In genomic region chr17:57259817-57260216, GRCh38 we compare ENCODE assay signal across 12 cellular contexts. TPM values are rescaled to one million over a fixed set of nuclear protein-coding genes. Genes with fewer than 3 reads are reported as not detected.
DNase-seq lines count a peak whose midpoint lies in the region; ATAC-seq and TF ChIP-seq lines count a peak whose summit lies in the region.
"Had no signal": no experiment of that assay in that cellular context is flagged by ENCODE, and none has a peak within 500 bp of the region (broad histone marks: within the 10 kb centered on the region; RNA-seq: fewer than 3 reads in every experiment).

No MANE protein-coding gene starts in this region.

- in situ Hi-C loops in GM23248 (cut with MboI): no loop called here

- 95% methylated on average over 4 of the region's 4 CpGs for WGBS in GM23248 (ENCODE audit: low coverage in 1 of 2, low lambda C conversion rate in 2 of 2, missing lambda C conversion rate in 2 of 2), 2 experiments

- H3K79me2 ChIP-seq in GM23248 (ENCODE audit: insufficient read depth): peaks cover 14% of the 10 kb centered on the region; the same call in 1 of the 2 replicates

- TF ChIP-seq CTCF in CD8-positive, alpha-beta T cell (IDR thresholded peaks at IDR 0.05): no peak

- peaks cover 68% of the 10 kb centered on the region for H3K36me3 Mint-ChIP-seq in CD8-positive, alpha-beta T cell
- peaks cover 61% of the 10 kb centered on the region for H3K36me3 Mint-ChIP-seq in activated T-helper 1 cell treated with anti-CD3 and anti-CD28 coated beads, Interleukin-12 subunit alpha, Interleukin-12 subunit beta, Interleukin-2, Interleukin-4 antibody, amounts not matched to agents 30 ng/mL and 10 ng/mL and 1 ng/mL, durations not matched to agents 14 hours and 24 hours and 36 hours (ENCODE audit: low read depth)
- H3K36me3 Mint-ChIP-seq in naive B cell: peaks cover 21 to 28% of the 10 kb centered on the region in 2 donors

- H3K9me3 Mint-ChIP-seq in CD8-positive, alpha-beta T cell: no peaks in the 10 kb centered on the region
- no peaks in the 10 kb centered on the region for H3K9me3 Mint-ChIP-seq in activated T-helper 1 cell treated with anti-CD3 and anti-CD28 coated beads, Interleukin-12 subunit alpha, Interleukin-12 subunit beta, Interleukin-2, Interleukin-4 antibody, amounts not matched to agents 30 ng/mL and 10 ng/mL and 1 ng/mL, durations not matched to agents 14 hours and 24 hours and 36 hours
- H3K9me3 Mint-ChIP-seq in naive B cell: no peaks in the 10 kb centered on the region

- intact Hi-C loops in CD8-positive, alpha-beta T cell (cut with DNase I, micrococcal nuclease): loop anchor here (5.0 to 10.0 kb wide), 13 partner anchors 37 to 1962 kb away; partner anchors contain the start of genes C17orf67 (in 2 of the 2), DGKE (in 2 of the 2), AKAP1 (in 1 of the 2) and COIL (in 1 of the 2)
- intact Hi-C loops in activated T-helper 1 cell treated with anti-CD3 and anti-CD28 coated beads, Interleukin-12 subunit alpha, Interleukin-12 subunit beta, Interleukin-2, Interleukin-4 antibody, amounts not matched to agents 30 ng/mL and 10 ng/mL and 1 ng/mL, durations not matched to agents 14 hours and 24 hours and 36 hours (cut with micrococcal nuclease): loop anchor here (5.0 to 10.0 kb wide), 3 partner anchors 37 to 423 kb away; no protein-coding TSS in a partner anchor

- H3K9ac ChIP-seq in HUES6 (ENCODE audit: low read length) (peak overlapping the region; percentile 10), GM23248 (no peak overlapping the region)

- peaks cover 70% of the 10 kb centered on the region for H3K4me1 Mint-ChIP-seq in CD8-positive, alpha-beta T cell (ENCODE audit: low read depth)
- H3K4me1 Mint-ChIP-seq in activated T-helper 1 cell treated with anti-CD3 and anti-CD28 coated beads, Interleukin-12 subunit alpha, Interleukin-12 subunit beta, Interleukin-2, Interleukin-4 antibody, amounts not matched to agents 30 ng/mL and 10 ng/mL and 1 ng/mL, durations not matched to agents 14 hours and 24 hours and 36 hours (ENCODE audit: low read depth): peaks cover 71% of the 10 kb centered on the region
- H3K4me1 Mint-ChIP-seq in naive B cell: peaks cover 52 to 65% (median 63%) of the 10 kb centered on the region in 3 donors

- POLR2A ChIA-PET in CD8-positive, alpha-beta T cell (lab: Charles Lee): interaction anchor here (0.5 to 0.7 kb wide), 3 partner anchors 11 to 711 kb away, joined by 3 read pairs; no protein-coding TSS in a partner anchor

- no peak for DNase-seq in CD8-positive, alpha-beta T cell
- DNase-seq in activated T-helper 1 cell treated with anti-CD3 and anti-CD28 coated beads, Interleukin-12 subunit alpha, Interleukin-12 subunit beta, Interleukin-2, Interleukin-4 antibody, amounts not matched to agents 30 ng/mL and 10 ng/mL and 1 ng/mL, durations not matched to agents 14 hours and 24 hours and 36 hours (ENCODE audit: low spot score): no peak
- DNase-seq in naive B cell (no peak), NCI-H1694 treated with DMSO at 0.1 percent for 48 hours (lab: John Stamatoyannopoulos, UW) (no peak), NCI-H526 (lab: John Stamatoyannopoulos, UW) (no peak), GM23248 (no peak)
- DNase-seq: activated CD4-positive, alpha-beta T cell treated with anti-CD3 and anti-CD28 coated beads, Interleukin-2, amount 50 U/mL, for 4 hours; occipital lobe had no signal

- H3K36me3 ChIP-seq in CD8-positive, alpha-beta T cell (ENCODE audit: insufficient read depth, low read length): peaks cover 15% of the 10 kb centered on the region
- H3K36me3 ChIP-seq in HUES6 (ENCODE audit: control insufficient read depth, insufficient read depth, low read length) (peaks cover 36% of the 10 kb centered on the region), GM23248 (ENCODE audit: low read depth) (no peaks in the 10 kb centered on the region)

- H3K9me2 ChIP-seq in GM23248 (ENCODE audit: insufficient read depth): no peaks in the 10 kb centered on the region

- H3K4me3 Mint-ChIP-seq in CD8-positive, alpha-beta T cell: peak overlapping the region; percentile 26
- peak overlapping the region; percentile 89 for H3K4me3 Mint-ChIP-seq in activated T-helper 1 cell treated with anti-CD3 and anti-CD28 coated beads, Interleukin-12 subunit alpha, Interleukin-12 subunit beta, Interleukin-2, Interleukin-4 antibody, amounts not matched to agents 30 ng/mL and 10 ng/mL and 1 ng/mL, durations not matched to agents 14 hours and 24 hours and 36 hours
- peak overlapping the region; percentile 57 to 98 (median 96) for H3K4me3 Mint-ChIP-seq in naive B cell

- no peaks in the 10 kb centered on the region for H3K27me3 ChIP-seq in CD8-positive, alpha-beta T cell (ENCODE audit: insufficient read depth, low read length)
- H3K27me3 ChIP-seq in HUES6 (ENCODE audit: control insufficient read depth, insufficient read depth, low read length): peaks cover 10% of the 10 kb centered on the region
- no peaks in the 10 kb centered on the region for H3K27me3 ChIP-seq in GM23248 (replicated peaks; ENCODE audit: insufficient read depth)
- H3K27me3 ChIP-seq: suprapubic skin had no signal

- CTCF ChIA-PET in CD8-positive, alpha-beta T cell (lab: Charles Lee): interaction anchor here (1.3 to 11.0 kb wide), 2 partner anchors 17 to 412 kb away, joined by 4 to 93 read pairs; no protein-coding TSS in a partner anchor

- no peak overlapping the region for H3K27ac ChIP-seq in CD8-positive, alpha-beta T cell (ENCODE audit: low read depth, low read length)
- peak overlapping the region; percentile 40; the same call in 1 of the 2 replicates for H3K27ac ChIP-seq in HUES6 (ENCODE audit: low read depth, low read length)
- H3K27ac ChIP-seq in GM23248: no peak overlapping the region
- H3K27ac ChIP-seq: epithelial cell of prostate, suprapubic skin had no signal

- ATAC-seq in CD8-positive, alpha-beta T cell: no peak
- ATAC-seq in naive B cell (ENCODE audit: low read depth in 2 of 2) (no peak), GM21619 (IDR thresholded peaks at IDR 0.05; ENCODE audit: unreplicated experiment) (no peak)

- no peaks in the 10 kb centered on the region for H3K9me3 ChIP-seq in CD8-positive, alpha-beta T cell (ENCODE audit: low read length)
- no peaks in the 10 kb centered on the region for H3K9me3 ChIP-seq in HUES6 (ENCODE audit: control insufficient read depth, insufficient read depth, low read depth, low read length)
- H3K9me3 ChIP-seq in GM23248 (ENCODE audit: low read depth): no peaks in the 10 kb centered on the region
- H3K9me3 ChIP-seq: suprapubic skin had no signal

- no peak overlapping the region for H3K4me2 ChIP-seq in GM23248 (ENCODE audit: unreplicated experiment)

- no peaks in the 10 kb centered on the region for H4K20me1 ChIP-seq in GM23248 (ENCODE audit: insufficient read depth)

- H3K4me1 ChIP-seq in CD8-positive, alpha-beta T cell (ENCODE audit: insufficient read depth, low read length): peaks cover 53% of the 10 kb centered on the region
- H3K4me1 ChIP-seq in HUES6 (ENCODE audit: control insufficient read depth, insufficient read depth, low read length) (peaks cover 34% of the 10 kb centered on the region), GM23248 (ENCODE audit: insufficient read depth) (no peaks in the 10 kb centered on the region)

- H3K27ac Mint-ChIP-seq in CD8-positive, alpha-beta T cell: no peak overlapping the region
- no peak overlapping the region for H3K27ac Mint-ChIP-seq in activated T-helper 1 cell treated with anti-CD3 and anti-CD28 coated beads, Interleukin-12 subunit alpha, Interleukin-12 subunit beta, Interleukin-2, Interleukin-4 antibody, amounts not matched to agents 30 ng/mL and 10 ng/mL and 1 ng/mL, durations not matched to agents 14 hours and 24 hours and 36 hours
- peak overlapping the region in 3 of 6 donors; percentile 74 to 96 (median 82) for H3K27ac Mint-ChIP-seq in naive B cell

- H2AFZ ChIP-seq in GM23248: no peak overlapping the region

- H3K27me3 Mint-ChIP-seq in CD8-positive, alpha-beta T cell (ENCODE audit: low read depth): no peaks in the 10 kb centered on the region
- no peaks in the 10 kb centered on the region for H3K27me3 Mint-ChIP-seq in activated T-helper 1 cell treated with anti-CD3 and anti-CD28 coated beads, Interleukin-12 subunit alpha, Interleukin-12 subunit beta, Interleukin-2, Interleukin-4 antibody, amounts not matched to agents 30 ng/mL and 10 ng/mL and 1 ng/mL, durations not matched to agents 14 hours and 24 hours and 36 hours (ENCODE audit: insufficient read depth)
- H3K27me3 Mint-ChIP-seq in naive B cell: no peaks in the 10 kb centered on the region

- no peak overlapping the region for H3K4me3 ChIP-seq in CD8-positive, alpha-beta T cell (ENCODE audit: low read depth, low read length)
- H3K4me3 ChIP-seq in HUES6 (ENCODE audit: low read depth, low read length) (peak overlapping the region; percentile 53), GM23248 (no peak overlapping the region)
- H3K4me3 ChIP-seq: suprapubic skin had no signal

- peaks cover 3% of the 10 kb centered on the region; the same call in 1 of the 2 replicates for H3F3A ChIP-seq in GM23248 (ENCODE audit: insufficient read depth)

RNA-seq across cellular contexts. Expression of gene MSI2, which starts 3.5 kb away (rescaled TPM):
- 100 to 1,000 TPM; 130 to 135 TPM for total RNA-seq in CD8-positive, alpha-beta T cell
- 272 and 278 TPM in 2 replicates for total RNA-seq in activated T-helper 1 cell treated with anti-CD3 and anti-CD28 coated beads, Interleukin-12 subunit alpha, Interleukin-12 subunit beta, Interleukin-2, Interleukin-4 antibody, amounts not matched to agents 30 ng/mL and 10 ng/mL and 1 ng/mL, durations not matched to agents 14 hours and 24 hours and 36 hours
- polyA plus RNA-seq in naive B cell (ENCODE audit: low read depth in 6 of 6) (10 to 100 TPM in 1 of 6 donors, 1 to 10 TPM in 5; 4.0 to 11.3 (median 6.8) TPM), GM23248 (2016; fragmentation: Nextera tagmentation; extraction: Ambion mirVana) (4.3 and 5.1 TPM in 2 replicates)
- 17.9 and 18.2 TPM in 2 replicates for total RNA-seq in GM23248 (2014; rRNA removed; shearing (Covaris generic))

Comparison
In these comparisons a context has a peak if more than half of its experiments do, and no peak if none do; other contexts are left out.
1. H3K4me3 Mint-ChIP-seq: peak in every context shown above with its lines; median percentile 96 in naive B cell; 89 in activated T-helper 1 cell treated with anti-CD3 and anti-CD28 coated beads, Interleukin-12 subunit alpha, Interleukin-12 subunit beta, Interleukin-2, Interleukin-4 antibody, amounts not matched to agents 30 ng/mL and 10 ng/mL and 1 ng/mL, durations not matched to agents 14 hours and 24 hours and 36 hours; 26 in CD8-positive, alpha-beta T cell.